ENCODE assay signal across 1 cellular context in genomic region chr17:1180958-1181768, GRCh38.
TF ChIP-seq lines count a peak whose summit lies in the region.

No MANE protein-coding gene starts in this region.

TF ChIP-seq in IMR-90, 13 proteins besides CTCF, POLR2A, EP300 and RAD21 (continued from another document):
- no peak for TF ChIP-seq ELK1 (IDR thresholded peaks at IDR 0.05; ENCODE audit: borderline replicate concordance, low read depth, low read length)
- TF ChIP-seq MAFK (IDR thresholded peaks at IDR 0.05; ENCODE audit: low read depth, low read length), result no peak
